ENCODE assay signal across 20 cellular contexts in the genomic region with DNA sequence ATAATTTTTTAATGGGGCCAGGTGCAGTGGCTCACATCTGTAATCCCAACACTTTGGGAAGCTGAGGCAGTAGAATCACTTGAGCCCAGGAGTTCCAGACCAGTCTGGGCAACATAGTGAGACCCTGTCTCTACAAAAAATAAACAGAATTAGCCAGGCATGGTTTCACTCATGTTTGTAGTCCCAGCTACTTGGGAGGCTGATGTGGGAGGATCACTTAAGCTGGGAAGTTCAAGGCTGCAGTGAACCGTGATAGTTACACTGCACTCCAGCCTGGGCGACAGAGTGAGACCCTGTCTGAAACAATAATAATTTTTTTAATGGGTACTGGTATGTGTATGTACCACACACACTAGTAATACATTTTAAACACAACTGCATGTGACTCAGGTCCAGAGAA. TPM values are rescaled to one million over a fixed set of nuclear protein-coding genes. Genes with fewer than 3 reads are reported as not detected.
DNase-seq lines count a peak whose midpoint lies in the region; ATAC-seq, FAIRE-seq and TF ChIP-seq lines count a peak whose summit lies in the region.
"Had no signal": no experiment of that assay in that cellular context is flagged by ENCODE, and none has a peak within 500 bp of the region (broad histone marks: within the 10 kb centered on the region; RNA-seq: fewer than 3 reads in every experiment).

No MANE protein-coding gene starts in this region.

- H3K56ac ChIP-seq in H1 (replicated peaks; ENCODE audit: insufficient read length, low read depth, low read length): no peak overlapping the region

- no peak overlapping the region for H2BK20ac ChIP-seq in H1 (ENCODE audit: low read length)

- no peaks in the 10 kb centered on the region for H3K9me3 Mint-ChIP-seq in activated naive CD8-positive, alpha-beta T cell (ENCODE audit: low read depth)
- no peaks in the 10 kb centered on the region for H3K9me3 Mint-ChIP-seq in activated naive CD8-positive, alpha-beta T cell treated with anti-CD3 and anti-CD28 coated beads, Interleukin-2, amount 50 U/mL, for 24 hours
- no peaks in the 10 kb centered on the region for H3K9me3 Mint-ChIP-seq in progenitor cell of endocrine pancreas (ENCODE audit: low read depth)
- H3K9me3 Mint-ChIP-seq: effector memory CD8-positive, alpha-beta T cell had no signal

- H2BK120ac ChIP-seq in H1 (replicated peaks; ENCODE audit: low read depth, low read length): no peak overlapping the region

- H3K4me2 ChIP-seq in OCI-LY1 (ENCODE audit: low read length): peak overlapping the region; percentile 74
- H3K4me2 ChIP-seq in H1 (ENCODE audit: insufficient read depth in 1 of 2, low read depth in 2 of 2, low read length in 2 of 2): peak overlapping the region; percentile 58 to 69; a peak in 2 of 4 replicates

- ATAC-seq in activated naive CD8-positive, alpha-beta T cell treated with anti-CD3 and anti-CD28 coated beads, Interleukin-2, amount 50 U/mL, for 24 hours: no peak
- no peak for ATAC-seq in HG03139 (IDR thresholded peaks at IDR 0.05; ENCODE audit: unreplicated experiment)
- ATAC-seq: effector memory CD8-positive, alpha-beta T cell had no signal

- peaks cover 8% of the 10 kb centered on the region for H3K36me3 Mint-ChIP-seq in activated naive CD8-positive, alpha-beta T cell
- peaks cover 27% of the 10 kb centered on the region for H3K36me3 Mint-ChIP-seq in activated naive CD8-positive, alpha-beta T cell treated with anti-CD3 and anti-CD28 coated beads, Interleukin-2, amount 50 U/mL, for 24 hours (ENCODE audit: low read depth)
- peaks cover 5% of the 10 kb centered on the region for H3K36me3 Mint-ChIP-seq in progenitor cell of endocrine pancreas (ENCODE audit: insufficient read depth)

- H3K4me1 ChIP-seq in OCI-LY1 (ENCODE audit: insufficient read depth, low read length, severe bottlenecking): peaks cover 24% of the 10 kb centered on the region
- peaks cover 0 to 7% (median 2%) of the 10 kb centered on the region in 4 experiments; a peak in 2 of 7 replicates for H3K4me1 ChIP-seq in H1 (replicated peaks in 1 of 4; ENCODE audit: control insufficient read depth in 3 of 4, insufficient read depth in 4 of 4, low read length in 3 of 4)

- H3K4ac ChIP-seq in H1 (replicated peaks; ENCODE audit: insufficient read length, low read depth, low read length): no peak overlapping the region

- H3K36me3 ChIP-seq in OCI-LY1 (ENCODE audit: insufficient read depth, low read length) (peaks cover 39% of the 10 kb centered on the region; the same call in 1 of the 2 replicates), H1 (ENCODE audit: control insufficient read depth in 2 of 4, insufficient read depth in 4 of 4, low read length in 3 of 4) (peaks cover 0 to 33% (median 0%) of the 10 kb centered on the region in 4 experiments; a peak in 2 of 8 replicates)

- POLR2A ChIA-PET in H1 (lab: Charles Lee; ENCODE audit: partially characterized antibody): interaction anchor here (0.7 to 2.6 kb wide), 5 partner anchors 9 to 27 kb away, joined by 3 to 17 read pairs (median 4); no protein-coding TSS in a partner anchor

- CTCF ChIA-PET in H1 (lab: Charles Lee; ENCODE audit: partially characterized antibody): interaction anchor here (1.2 to 1.7 kb wide), 2 partner anchors 10 to 23 kb away, joined by 3 to 10 read pairs; no protein-coding TSS in a partner anchor

- H3K4me3 ChIP-seq in OCI-LY1 (ENCODE audit: low read depth, low read length, poor library complexity, severe bottlenecking) (peak overlapping the region; percentile 84), H1 (ENCODE audit: extremely low read depth in 1 of 4, insufficient read depth in 2 of 4, low read depth in 3 of 4, low read length in 4 of 4) (peak overlapping the region in 1 of 4 experiments; percentile 97; a peak in 1 of 8 replicates)

- H3K4me3 Mint-ChIP-seq in activated naive CD8-positive, alpha-beta T cell: peak overlapping the region; percentile 100
- no peak overlapping the region for H3K4me3 Mint-ChIP-seq in activated naive CD8-positive, alpha-beta T cell treated with anti-CD3 and anti-CD28 coated beads, Interleukin-2, amount 50 U/mL, for 24 hours
- peak overlapping the region; percentile 32 for H3K4me3 Mint-ChIP-seq in progenitor cell of endocrine pancreas (ENCODE audit: low read depth)

- H4K5ac ChIP-seq in H1 (ENCODE audit: insufficient read length, low read depth, low read length): no peak overlapping the region

- no peak overlapping the region for H4K8ac ChIP-seq in H1 (ENCODE audit: extremely low read depth, insufficient read depth, low read length)

- H3K27ac Mint-ChIP-seq in activated naive CD8-positive, alpha-beta T cell: no peak overlapping the region
- H3K27ac Mint-ChIP-seq in activated naive CD8-positive, alpha-beta T cell treated with anti-CD3 and anti-CD28 coated beads, Interleukin-2, amount 50 U/mL, for 24 hours: no peak overlapping the region
- no peak overlapping the region for H3K27ac Mint-ChIP-seq in progenitor cell of endocrine pancreas

- no peak overlapping the region for H2BK5ac ChIP-seq in H1 (ENCODE audit: low read depth, low read length)

- H3K4me1 Mint-ChIP-seq in activated naive CD8-positive, alpha-beta T cell (ENCODE audit: low read depth): peaks cover 50% of the 10 kb centered on the region
- peaks cover 52% of the 10 kb centered on the region for H3K4me1 Mint-ChIP-seq in activated naive CD8-positive, alpha-beta T cell treated with anti-CD3 and anti-CD28 coated beads, Interleukin-2, amount 50 U/mL, for 24 hours
- peaks cover 29% of the 10 kb centered on the region for H3K4me1 Mint-ChIP-seq in progenitor cell of endocrine pancreas (ENCODE audit: low read depth)

- H2AFZ ChIP-seq in OCI-LY1 (ENCODE audit: low read length): no peak overlapping the region
- no peak overlapping the region for H2AFZ ChIP-seq in H1 (ENCODE audit: low read length)

- TF ChIP-seq EP300 in H1 (IDR thresholded peaks at IDR 0.05; ENCODE audit: borderline replicate concordance in 1 of 2, low read depth in 2 of 2, low read length in 2 of 2): no peak

- H4K91ac ChIP-seq in H1 (replicated peaks; ENCODE audit: insufficient read length, low read length): no peak overlapping the region

- no peak overlapping the region for H3K23ac ChIP-seq in H1 (ENCODE audit: insufficient read length)

- H2AK5ac ChIP-seq in H1 (ENCODE audit: low read depth, low read length): no peak overlapping the region

- H3F3A ChIP-seq in OCI-LY1 (ENCODE audit: insufficient read depth, low read length): no peaks in the 10 kb centered on the region

- H3K27ac ChIP-seq in OCI-LY1 (ENCODE audit: low read depth, low read length, poor library complexity, severe bottlenecking): no peak overlapping the region
- H3K27ac ChIP-seq in H1 (ENCODE audit: low read depth, low read length): no peak overlapping the region

- no peak for DNase-seq in activated naive CD8-positive, alpha-beta T cell treated with anti-CD3 and anti-CD28 coated beads, Interleukin-2, amount 50 U/mL, for 24 hours
- DNase-seq in H1 (ENCODE audit: low read depth in 1 of 2, low spot score in 2 of 2): no peak
- DNase-seq in progenitor cell of endocrine pancreas (ENCODE audit: low spot score, unreplicated experiment): no peak
- DNase-seq in NCI-H82 (lab: John Stamatoyannopoulos, UW): no peak
- no peak for DNase-seq in NCI-H526 treated with DMSO at 0.1 percent for 48 hours (lab: John Stamatoyannopoulos, UW)
- DNase-seq: activated CD4-positive, alpha-beta T cell treated with anti-CD3 and anti-CD28 coated beads, Interleukin-2, amount 50 U/mL, for 4 hours; activated effector memory CD4-positive, alpha-beta T cell treated with Interleukin-2 at 50 U/mL for 16 hours; cerebellar nuclear complex; effector memory CD8-positive, alpha-beta T cell; GDM1; IMR-90; kidney glomerular epithelial cell; NCI-H2029 treated with DMSO at 0.1 percent for 48 hours; NCI-H510A treated with DMSO at 0.1 percent for 48 hours; nucleus accumbens; stimulated activated CD4-positive, alpha-beta T cell treated with anti-CD3 and anti-CD28 coated beads, Interleukin-1b, Interleukin-23, amount 100 ng/mL, for 48 hours had no signal

- no peak overlapping the region for H3K18ac ChIP-seq in H1 (ENCODE audit: extremely low read depth, low read length)

- no peak for TF ChIP-seq RAD21 in H1 (IDR thresholded peaks at IDR 0.05 in 1 of 2, conservative IDR thresholded peaks at IDR 0.05 in 1 of 2; ENCODE audit: low read depth in 2 of 2, low read length in 2 of 2)

- 97% methylated on average over 2 of the region's 2 CpGs; no CpG with 5 or more reads in 1 of the 2 experiments for WGBS in H1 (ENCODE audit: extremely low coverage in 1 of 2, insufficient coverage in 1 of 2, insufficient read length in 1 of 2, insufficient replicate concordance in 2 of 2, low coverage in 1 of 2, low lambda C conversion rate in 2 of 2, missing lambda C conversion rate in 1 of 2), 2 experiments

- no peak overlapping the region for H3K14ac ChIP-seq in H1 (ENCODE audit: insufficient read length)

- H4K20me1 ChIP-seq in OCI-LY1 (ENCODE audit: insufficient read depth, low read length) (no peaks in the 10 kb centered on the region), H1 (replicated peaks in 1 of 2; ENCODE audit: control insufficient read depth in 1 of 2, insufficient read depth in 2 of 2, low read length in 2 of 2) (peaks cover 0 to 4% of the 10 kb centered on the region in 2 experiments)

- peaks cover 5% of the 10 kb centered on the region; the same call in 1 of the 2 replicates for H3K23me2 ChIP-seq in H1 (ENCODE audit: low read depth, low read length)

- H2BK12ac ChIP-seq in H1 (ENCODE audit: low read depth, low read length): no peak overlapping the region

- H3K9me2 ChIP-seq in OCI-LY1 (ENCODE audit: low read depth, low read length): no peaks in the 10 kb centered on the region

- FAIRE-seq in H1 (lab: Jason Lieb, UNC): no peak
- FAIRE-seq: GM12891 had no signal

- no peak overlapping the region for H2BK15ac ChIP-seq in H1 (ENCODE audit: low read length)

- no peaks in the 10 kb centered on the region for H3K9me3 ChIP-seq in OCI-LY1 (ENCODE audit: low read length)
- H3K9me3 ChIP-seq in H1 (ENCODE audit: insufficient read depth in 2 of 2, low read depth in 1 of 2, low read length in 1 of 2): no peaks in the 10 kb centered on the region

- TF ChIP-seq POLR2A in H1 (IDR thresholded peaks at IDR 0.05; ENCODE audit: control extremely low read depth in 1 of 2, low read depth in 2 of 2, low read length in 2 of 2): no peak

- TF ChIP-seq CTCF in OCI-LY1 (IDR thresholded peaks at IDR 0.05; ENCODE audit: low read length): no peak
- TF ChIP-seq CTCF in H1 (IDR thresholded peaks at IDR 0.05; ENCODE audit: control extremely low read depth in 1 of 3, insufficient read depth in 1 of 3, low read depth in 1 of 3, low read length in 3 of 3): no peak
- no peak for TF ChIP-seq CTCF in progenitor cell of endocrine pancreas (IDR thresholded peaks at IDR 0.05; ENCODE audit: unreplicated experiment)

- H3K27me3 ChIP-seq in OCI-LY1 (ENCODE audit: insufficient read depth, low read length): no peaks in the 10 kb centered on the region
- H3K27me3 ChIP-seq in H1 (replicated peaks in 1 of 4; ENCODE audit: control insufficient read depth in 3 of 4, extremely low read depth in 1 of 4, insufficient read depth in 3 of 4, low read length in 3 of 4): no peaks in the 10 kb centered on the region

- no peaks in the 10 kb centered on the region for H3K27me3 Mint-ChIP-seq in activated naive CD8-positive, alpha-beta T cell
- no peaks in the 10 kb centered on the region for H3K27me3 Mint-ChIP-seq in activated naive CD8-positive, alpha-beta T cell treated with anti-CD3 and anti-CD28 coated beads, Interleukin-2, amount 50 U/mL, for 24 hours
- no peaks in the 10 kb centered on the region for H3K27me3 Mint-ChIP-seq in progenitor cell of endocrine pancreas
- H3K27me3 Mint-ChIP-seq: effector memory CD8-positive, alpha-beta T cell had no signal

- H3K9ac ChIP-seq in OCI-LY1 (ENCODE audit: low read length): no peak overlapping the region
- H3K9ac ChIP-seq in H1 (replicated peaks in 1 of 4; ENCODE audit: extremely low read depth in 1 of 4, low read depth in 3 of 4, low read length in 3 of 4): no peak overlapping the region

- peaks cover 46% of the 10 kb centered on the region for H3K79me2 ChIP-seq in OCI-LY1 (ENCODE audit: insufficient read depth, low read length)
- H3K79me2 ChIP-seq in H1 (ENCODE audit: control insufficient read depth in 1 of 2, insufficient read depth in 2 of 2, low read length in 2 of 2): peaks cover 22 to 84% of the 10 kb centered on the region in 2 experiments

- no peaks in the 10 kb centered on the region; the same call in 1 of the 2 replicates for H3K79me1 ChIP-seq in H1 (ENCODE audit: low read depth, low read length)

RNA-seq across cellular contexts. Expression of a gene that starts 2.4 kb away (rescaled TPM):
- 39.8 and 47.3 TPM in 2 replicates for total RNA-seq in H1 (2021; fragmentation: NEBNext Ultra II Directional; extraction: Animal tissue kit (Norgen Biotek cat#: 25700))
- 84.4 and 92.9 TPM in 2 replicates for polyA plus RNA-seq in H1 (2011; rRNA removed)
- polyA plus RNA-seq in H1 (2011; cell fraction: cytosol; rRNA removed): 94.1 TPM
- polyA plus RNA-seq in H1 (2011; cell fraction: nucleus; rRNA removed): 19.3 TPM
- 19.4 to 33.7 TPM (median 22.2 TPM) in 4 replicates for polyA plus RNA-seq in H1 (2012, experiment 1 of 2)
- 22.9 TPM for polyA plus RNA-seq in H1 (2012, experiment 2 of 2)
- 31.0 TPM for polyA plus RNA-seq in H1 (2013, experiment 1 of 2)
- polyA plus RNA-seq in H1 (2013, experiment 2 of 2): 33.0 TPM
- 26.1 and 32.8 TPM in 2 replicates for polyA minus RNA-seq in H1 (2011; rRNA and poly(A)+ RNA removed)
- 20.8 TPM for polyA minus RNA-seq in H1 (2011; cell fraction: cytosol; rRNA and poly(A)+ RNA removed)
- 31.6 TPM for polyA minus RNA-seq in H1 (2011; cell fraction: nucleus; rRNA and poly(A)+ RNA removed)
- 31.7 and 34.6 TPM in 2 replicates for total RNA-seq in progenitor cell of endocrine pancreas

RNA-seq across cellular contexts. Expression of a gene that starts 3.5 kb away (rescaled TPM):
- 163 and 176 TPM in 2 replicates for total RNA-seq in H1 (2021; fragmentation: NEBNext Ultra II Directional; extraction: Animal tissue kit (Norgen Biotek cat#: 25700))
- polyA plus RNA-seq in H1 (2011; rRNA removed): 85.5 and 93.6 TPM in 2 replicates
- polyA plus RNA-seq in H1 (2011; cell fraction: cytosol; rRNA removed): 115 TPM
- 382 TPM for polyA plus RNA-seq in H1 (2011; cell fraction: nucleus; rRNA removed)
- polyA plus RNA-seq in H1 (2012, experiment 1 of 2): 106 to 142 TPM (median 124 TPM) in 4 replicates
- 9.6 TPM for polyA plus RNA-seq in H1 (2012, experiment 2 of 2)
- polyA plus RNA-seq in H1 (2013, experiment 1 of 2): 393 TPM
- polyA plus RNA-seq in H1 (2013, experiment 2 of 2): 382 TPM
- polyA minus RNA-seq in H1 (2011; rRNA and poly(A)+ RNA removed): 633 and 692 TPM in 2 replicates
- polyA minus RNA-seq in H1 (2011; cell fraction: cytosol; rRNA and poly(A)+ RNA removed): 125 TPM
- 600 TPM for polyA minus RNA-seq in H1 (2011; cell fraction: nucleus; rRNA and poly(A)+ RNA removed)
- 132 and 142 TPM in 2 replicates for total RNA-seq in progenitor cell of endocrine pancreas
